Comparison of ENCODE assay signal across 1 cellular context in the genomic region with DNA sequence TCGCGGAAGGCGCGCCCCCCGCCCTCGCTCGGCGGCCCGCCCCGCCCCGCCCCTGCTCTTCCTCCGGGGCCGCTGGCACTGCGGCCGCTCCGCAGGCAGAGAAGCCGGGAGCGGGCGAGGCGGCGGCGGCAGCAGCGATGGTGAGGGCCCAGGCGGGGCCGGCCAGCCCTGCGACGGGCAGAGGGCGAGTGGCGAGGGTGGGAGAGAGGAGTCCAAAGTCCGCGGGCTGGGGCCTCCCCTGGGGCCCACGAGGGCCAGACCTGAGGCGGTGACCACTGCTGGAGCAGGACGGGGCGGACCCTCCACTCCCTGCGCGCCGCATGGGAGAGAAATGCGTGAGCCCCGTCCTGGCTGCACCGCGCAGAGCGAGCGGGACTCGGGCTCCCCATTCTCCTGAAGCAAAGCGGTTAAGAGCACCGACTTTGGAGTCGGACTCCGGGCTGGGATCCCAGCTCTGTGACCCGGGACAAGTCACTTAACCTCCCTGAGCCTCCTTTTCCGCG.
TF ChIP-seq lines count a peak whose summit lies in the region.

A gene with protein sequence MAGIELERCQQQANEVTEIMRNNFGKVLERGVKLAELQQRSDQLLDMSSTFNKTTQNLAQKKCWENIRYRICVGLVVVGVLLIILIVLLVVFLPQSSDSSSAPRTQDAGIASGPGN (plus strand): TSS at position 78 of the 503 bp plus-strand sequence. CDS start 60 bp downstream, at position 138.

TF ChIP-seq in HepG2, 621 proteins besides CTCF, POLR2A, EP300 and RAD21 (continued from another document and continues in another):
- TF ChIP-seq, protein P1, sequence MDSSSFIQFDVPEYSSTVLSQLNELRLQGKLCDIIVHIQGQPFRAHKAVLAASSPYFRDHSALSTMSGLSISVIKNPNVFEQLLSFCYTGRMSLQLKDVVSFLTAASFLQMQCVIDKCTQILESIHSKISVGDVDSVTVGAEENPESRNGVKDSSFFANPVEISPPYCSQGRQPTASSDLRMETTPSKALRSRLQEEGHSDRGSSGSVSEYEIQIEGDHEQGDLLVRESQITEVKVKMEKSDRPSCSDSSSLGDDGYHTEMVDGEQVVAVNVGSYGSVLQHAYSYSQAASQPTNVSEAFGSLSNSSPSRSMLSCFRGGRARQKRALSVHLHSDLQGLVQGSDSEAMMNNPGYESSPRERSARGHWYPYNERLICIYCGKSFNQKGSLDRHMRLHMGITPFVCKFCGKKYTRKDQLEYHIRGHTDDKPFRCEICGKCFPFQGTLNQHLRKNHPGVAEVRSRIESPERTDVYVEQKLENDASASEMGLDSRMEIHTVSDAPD (CRISPR knock-in tag; IDR thresholded peaks at IDR 0.05) = no peak
- TF ChIP-seq, protein P2, sequence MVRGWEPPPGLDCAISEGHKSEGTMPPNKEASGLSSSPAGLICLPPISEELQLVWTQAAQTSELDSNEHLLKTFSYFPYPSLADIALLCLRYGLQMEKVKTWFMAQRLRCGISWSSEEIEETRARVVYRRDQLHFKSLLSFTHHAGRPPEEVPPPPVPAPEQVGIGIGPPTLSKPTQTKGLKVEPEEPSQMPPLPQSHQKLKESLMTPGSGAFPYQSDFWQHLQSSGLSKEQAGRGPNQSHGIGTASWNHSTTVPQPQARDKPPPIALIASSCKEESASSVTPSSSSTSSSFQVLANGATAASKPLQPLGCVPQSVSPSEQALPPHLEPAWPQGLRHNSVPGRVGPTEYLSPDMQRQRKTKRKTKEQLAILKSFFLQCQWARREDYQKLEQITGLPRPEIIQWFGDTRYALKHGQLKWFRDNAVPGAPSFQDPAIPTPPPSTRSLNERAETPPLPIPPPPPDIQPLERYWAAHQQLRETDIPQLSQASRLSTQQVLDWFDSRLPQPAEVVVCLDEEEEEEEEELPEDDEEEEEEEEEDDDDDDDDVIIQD (CRISPR knock-in tag; IDR thresholded peaks at IDR 0.05; ENCODE audit: low read depth) = no peak
- TF ChIP-seq WIZ (CRISPR knock-in tag; IDR thresholded peaks at IDR 0.05) (no peak; the same call in 1 of the 2 replicates), ZNF841 (CRISPR knock-in tag; IDR thresholded peaks at IDR 0.05; ENCODE audit: borderline replicate concordance) (no peak), DNMT1 (CRISPR knock-in tag; IDR thresholded peaks at IDR 0.05) (peak; percentile 88; the same call in 1 of the 2 replicates), MTF1 (CRISPR knock-in tag; IDR thresholded peaks at IDR 0.05) (0 out of 2 replicates have a peak, but pooled peaks have one; percentile 77), FOXK1 (CRISPR knock-in tag; IDR thresholded peaks at IDR 0.05; ENCODE audit: borderline replicate concordance, low read depth) (peak; percentile 61), SSRP1 (CRISPR knock-in tag; IDR thresholded peaks at IDR 0.05) (no peak), RELA (CRISPR knock-in tag; IDR thresholded peaks at IDR 0.05) (no peak), ZSCAN22 (CRISPR knock-in tag; IDR thresholded peaks at IDR 0.05) (0 out of 2 replicates have a peak, but pooled peaks have one; percentile 38), ARHGAP35 (CRISPR knock-in tag; IDR thresholded peaks at IDR 0.05; ENCODE audit: borderline replicate concordance) (peak; percentile 59; the same call in 1 of the 2 replicates), JUNB (CRISPR knock-in tag; IDR thresholded peaks at IDR 0.05; ENCODE audit: borderline replicate concordance) (no peak), ARID2 (CRISPR knock-in tag; IDR thresholded peaks at IDR 0.05; ENCODE audit: borderline replicate concordance) (peak; percentile 86), SAP130 (CRISPR knock-in tag; IDR thresholded peaks at IDR 0.05; ENCODE audit: low read depth) (no peak; the same call in 1 of the 2 replicates), SALL2 (CRISPR knock-in tag; IDR thresholded peaks at IDR 0.05) (peak; percentile 88), RFXANK (CRISPR knock-in tag; IDR thresholded peaks at IDR 0.05) (no peak), ZNF614 (CRISPR knock-in tag; IDR thresholded peaks at IDR 0.05; ENCODE audit: borderline replicate concordance) (peak; percentile 40; the same call in 1 of the 2 replicates), GLI4 (CRISPR knock-in tag; IDR thresholded peaks at IDR 0.05; ENCODE audit: borderline replicate concordance) (no peak), ZNF20 (CRISPR knock-in tag; IDR thresholded peaks at IDR 0.05) (no peak; the same call in 1 of the 2 replicates), SKI (IDR thresholded peaks at IDR 0.05; ENCODE audit: partially characterized antibody) (peak; percentile 69), ZNF430 (CRISPR knock-in tag; IDR thresholded peaks at IDR 0.05) (no peak; the same call in 1 of the 2 replicates)
- TF ChIP-seq, protein P3, sequence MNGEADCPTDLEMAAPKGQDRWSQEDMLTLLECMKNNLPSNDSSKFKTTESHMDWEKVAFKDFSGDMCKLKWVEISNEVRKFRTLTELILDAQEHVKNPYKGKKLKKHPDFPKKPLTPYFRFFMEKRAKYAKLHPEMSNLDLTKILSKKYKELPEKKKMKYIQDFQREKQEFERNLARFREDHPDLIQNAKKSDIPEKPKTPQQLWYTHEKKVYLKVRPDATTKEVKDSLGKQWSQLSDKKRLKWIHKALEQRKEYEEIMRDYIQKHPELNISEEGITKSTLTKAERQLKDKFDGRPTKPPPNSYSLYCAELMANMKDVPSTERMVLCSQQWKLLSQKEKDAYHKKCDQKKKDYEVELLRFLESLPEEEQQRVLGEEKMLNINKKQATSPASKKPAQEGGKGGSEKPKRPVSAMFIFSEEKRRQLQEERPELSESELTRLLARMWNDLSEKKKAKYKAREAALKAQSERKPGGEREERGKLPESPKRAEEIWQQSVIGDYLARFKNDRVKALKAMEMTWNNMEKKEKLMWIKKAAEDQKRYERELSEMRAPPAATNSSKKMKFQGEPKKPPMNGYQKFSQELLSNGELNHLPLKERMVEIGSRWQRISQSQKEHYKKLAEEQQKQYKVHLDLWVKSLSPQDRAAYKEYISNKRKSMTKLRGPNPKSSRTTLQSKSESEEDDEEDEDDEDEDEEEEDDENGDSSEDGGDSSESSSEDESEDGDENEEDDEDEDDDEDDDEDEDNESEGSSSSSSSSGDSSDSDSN (CRISPR knock-in tag; IDR thresholded peaks at IDR 0.05) = peak; percentile 99
- TF ChIP-seq, protein P4, sequence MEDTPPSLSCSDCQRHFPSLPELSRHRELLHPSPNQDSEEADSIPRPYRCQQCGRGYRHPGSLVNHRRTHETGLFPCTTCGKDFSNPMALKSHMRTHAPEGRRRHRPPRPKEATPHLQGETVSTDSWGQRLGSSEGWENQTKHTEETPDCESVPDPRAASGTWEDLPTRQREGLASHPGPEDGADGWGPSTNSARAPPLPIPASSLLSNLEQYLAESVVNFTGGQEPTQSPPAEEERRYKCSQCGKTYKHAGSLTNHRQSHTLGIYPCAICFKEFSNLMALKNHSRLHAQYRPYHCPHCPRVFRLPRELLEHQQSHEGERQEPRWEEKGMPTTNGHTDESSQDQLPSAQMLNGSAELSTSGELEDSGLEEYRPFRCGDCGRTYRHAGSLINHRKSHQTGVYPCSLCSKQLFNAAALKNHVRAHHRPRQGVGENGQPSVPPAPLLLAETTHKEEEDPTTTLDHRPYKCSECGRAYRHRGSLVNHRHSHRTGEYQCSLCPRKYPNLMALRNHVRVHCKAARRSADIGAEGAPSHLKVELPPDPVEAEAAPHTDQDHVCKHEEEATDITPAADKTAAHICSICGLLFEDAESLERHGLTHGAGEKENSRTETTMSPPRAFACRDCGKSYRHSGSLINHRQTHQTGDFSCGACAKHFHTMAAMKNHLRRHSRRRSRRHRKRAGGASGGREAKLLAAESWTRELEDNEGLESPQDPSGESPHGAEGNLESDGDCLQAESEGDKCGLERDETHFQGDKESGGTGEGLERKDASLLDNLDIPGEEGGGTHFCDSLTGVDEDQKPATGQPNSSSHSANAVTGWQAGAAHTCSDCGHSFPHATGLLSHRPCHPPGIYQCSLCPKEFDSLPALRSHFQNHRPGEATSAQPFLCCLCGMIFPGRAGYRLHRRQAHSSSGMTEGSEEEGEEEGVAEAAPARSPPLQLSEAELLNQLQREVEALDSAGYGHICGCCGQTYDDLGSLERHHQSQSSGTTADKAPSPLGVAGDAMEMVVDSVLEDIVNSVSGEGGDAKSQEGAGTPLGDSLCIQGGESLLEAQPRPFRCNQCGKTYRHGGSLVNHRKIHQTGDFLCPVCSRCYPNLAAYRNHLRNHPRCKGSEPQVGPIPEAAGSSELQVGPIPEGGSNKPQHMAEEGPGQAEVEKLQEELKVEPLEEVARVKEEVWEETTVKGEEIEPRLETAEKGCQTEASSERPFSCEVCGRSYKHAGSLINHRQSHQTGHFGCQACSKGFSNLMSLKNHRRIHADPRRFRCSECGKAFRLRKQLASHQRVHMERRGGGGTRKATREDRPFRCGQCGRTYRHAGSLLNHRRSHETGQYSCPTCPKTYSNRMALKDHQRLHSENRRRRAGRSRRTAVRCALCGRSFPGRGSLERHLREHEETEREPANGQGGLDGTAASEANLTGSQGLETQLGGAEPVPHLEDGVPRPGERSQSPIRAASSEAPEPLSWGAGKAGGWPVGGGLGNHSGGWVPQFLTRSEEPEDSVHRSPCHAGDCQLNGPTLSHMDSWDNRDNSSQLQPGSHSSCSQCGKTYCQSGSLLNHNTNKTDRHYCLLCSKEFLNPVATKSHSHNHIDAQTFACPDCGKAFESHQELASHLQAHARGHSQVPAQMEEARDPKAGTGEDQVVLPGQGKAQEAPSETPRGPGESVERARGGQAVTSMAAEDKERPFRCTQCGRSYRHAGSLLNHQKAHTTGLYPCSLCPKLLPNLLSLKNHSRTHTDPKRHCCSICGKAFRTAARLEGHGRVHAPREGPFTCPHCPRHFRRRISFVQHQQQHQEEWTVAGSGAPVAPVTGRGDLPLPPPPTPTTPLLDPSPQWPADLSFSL (CRISPR knock-in tag; IDR thresholded peaks at IDR 0.05) = no peak
- TF ChIP-seq, protein P5, sequence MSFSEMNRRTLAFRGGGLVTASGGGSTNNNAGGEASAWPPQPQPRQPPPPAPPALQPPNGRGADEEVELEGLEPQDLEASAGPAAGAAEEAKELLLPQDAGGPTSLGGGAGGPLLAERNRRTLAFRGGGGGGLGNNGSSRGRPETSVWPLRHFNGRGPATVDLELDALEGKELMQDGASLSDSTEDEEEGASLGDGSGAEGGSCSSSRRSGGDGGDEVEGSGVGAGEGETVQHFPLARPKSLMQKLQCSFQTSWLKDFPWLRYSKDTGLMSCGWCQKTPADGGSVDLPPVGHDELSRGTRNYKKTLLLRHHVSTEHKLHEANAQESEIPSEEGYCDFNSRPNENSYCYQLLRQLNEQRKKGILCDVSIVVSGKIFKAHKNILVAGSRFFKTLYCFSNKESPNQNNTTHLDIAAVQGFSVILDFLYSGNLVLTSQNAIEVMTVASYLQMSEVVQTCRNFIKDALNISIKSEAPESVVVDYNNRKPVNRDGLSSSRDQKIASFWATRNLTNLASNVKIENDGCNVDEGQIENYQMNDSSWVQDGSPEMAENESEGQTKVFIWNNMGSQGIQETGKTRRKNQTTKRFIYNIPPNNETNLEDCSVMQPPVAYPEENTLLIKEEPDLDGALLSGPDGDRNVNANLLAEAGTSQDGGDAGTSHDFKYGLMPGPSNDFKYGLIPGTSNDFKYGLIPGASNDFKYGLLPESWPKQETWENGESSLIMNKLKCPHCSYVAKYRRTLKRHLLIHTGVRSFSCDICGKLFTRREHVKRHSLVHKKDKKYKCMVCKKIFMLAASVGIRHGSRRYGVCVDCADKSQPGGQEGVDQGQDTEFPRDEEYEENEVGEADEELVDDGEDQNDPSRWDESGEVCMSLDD (CRISPR knock-in tag; IDR thresholded peaks at IDR 0.05; ENCODE audit: borderline replicate concordance) = 0 out of 2 replicates have a peak, but pooled peaks have one; percentile 78
- TF ChIP-seq, protein P6, sequence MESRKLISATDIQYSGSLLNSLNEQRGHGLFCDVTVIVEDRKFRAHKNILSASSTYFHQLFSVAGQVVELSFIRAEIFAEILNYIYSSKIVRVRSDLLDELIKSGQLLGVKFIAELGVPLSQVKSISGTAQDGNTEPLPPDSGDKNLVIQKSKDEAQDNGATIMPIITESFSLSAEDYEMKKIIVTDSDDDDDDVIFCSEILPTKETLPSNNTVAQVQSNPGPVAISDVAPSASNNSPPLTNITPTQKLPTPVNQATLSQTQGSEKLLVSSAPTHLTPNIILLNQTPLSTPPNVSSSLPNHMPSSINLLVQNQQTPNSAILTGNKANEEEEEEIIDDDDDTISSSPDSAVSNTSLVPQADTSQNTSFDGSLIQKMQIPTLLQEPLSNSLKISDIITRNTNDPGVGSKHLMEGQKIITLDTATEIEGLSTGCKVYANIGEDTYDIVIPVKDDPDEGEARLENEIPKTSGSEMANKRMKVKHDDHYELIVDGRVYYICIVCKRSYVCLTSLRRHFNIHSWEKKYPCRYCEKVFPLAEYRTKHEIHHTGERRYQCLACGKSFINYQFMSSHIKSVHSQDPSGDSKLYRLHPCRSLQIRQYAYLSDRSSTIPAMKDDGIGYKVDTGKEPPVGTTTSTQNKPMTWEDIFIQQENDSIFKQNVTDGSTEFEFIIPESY (CRISPR knock-in tag; IDR thresholded peaks at IDR 0.05) = no peak
- TF ChIP-seq, protein P7, sequence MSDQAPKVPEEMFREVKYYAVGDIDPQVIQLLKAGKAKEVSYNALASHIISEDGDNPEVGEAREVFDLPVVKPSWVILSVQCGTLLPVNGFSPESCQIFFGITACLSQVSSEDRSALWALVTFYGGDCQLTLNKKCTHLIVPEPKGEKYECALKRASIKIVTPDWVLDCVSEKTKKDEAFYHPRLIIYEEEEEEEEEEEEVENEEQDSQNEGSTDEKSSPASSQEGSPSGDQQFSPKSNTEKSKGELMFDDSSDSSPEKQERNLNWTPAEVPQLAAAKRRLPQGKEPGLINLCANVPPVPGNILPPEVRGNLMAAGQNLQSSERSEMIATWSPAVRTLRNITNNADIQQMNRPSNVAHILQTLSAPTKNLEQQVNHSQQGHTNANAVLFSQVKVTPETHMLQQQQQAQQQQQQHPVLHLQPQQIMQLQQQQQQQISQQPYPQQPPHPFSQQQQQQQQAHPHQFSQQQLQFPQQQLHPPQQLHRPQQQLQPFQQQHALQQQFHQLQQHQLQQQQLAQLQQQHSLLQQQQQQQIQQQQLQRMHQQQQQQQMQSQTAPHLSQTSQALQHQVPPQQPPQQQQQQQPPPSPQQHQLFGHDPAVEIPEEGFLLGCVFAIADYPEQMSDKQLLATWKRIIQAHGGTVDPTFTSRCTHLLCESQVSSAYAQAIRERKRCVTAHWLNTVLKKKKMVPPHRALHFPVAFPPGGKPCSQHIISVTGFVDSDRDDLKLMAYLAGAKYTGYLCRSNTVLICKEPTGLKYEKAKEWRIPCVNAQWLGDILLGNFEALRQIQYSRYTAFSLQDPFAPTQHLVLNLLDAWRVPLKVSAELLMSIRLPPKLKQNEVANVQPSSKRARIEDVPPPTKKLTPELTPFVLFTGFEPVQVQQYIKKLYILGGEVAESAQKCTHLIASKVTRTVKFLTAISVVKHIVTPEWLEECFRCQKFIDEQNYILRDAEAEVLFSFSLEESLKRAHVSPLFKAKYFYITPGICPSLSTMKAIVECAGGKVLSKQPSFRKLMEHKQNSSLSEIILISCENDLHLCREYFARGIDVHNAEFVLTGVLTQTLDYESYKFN (CRISPR knock-in tag; conservative IDR thresholded peaks at IDR 0.05) = peak; percentile 92
- TF ChIP-seq, protein P8, sequence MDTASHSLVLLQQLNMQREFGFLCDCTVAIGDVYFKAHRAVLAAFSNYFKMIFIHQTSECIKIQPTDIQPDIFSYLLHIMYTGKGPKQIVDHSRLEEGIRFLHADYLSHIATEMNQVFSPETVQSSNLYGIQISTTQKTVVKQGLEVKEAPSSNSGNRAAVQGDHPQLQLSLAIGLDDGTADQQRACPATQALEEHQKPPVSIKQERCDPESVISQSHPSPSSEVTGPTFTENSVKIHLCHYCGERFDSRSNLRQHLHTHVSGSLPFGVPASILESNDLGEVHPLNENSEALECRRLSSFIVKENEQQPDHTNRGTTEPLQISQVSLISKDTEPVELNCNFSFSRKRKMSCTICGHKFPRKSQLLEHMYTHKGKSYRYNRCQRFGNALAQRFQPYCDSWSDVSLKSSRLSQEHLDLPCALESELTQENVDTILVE (CRISPR knock-in tag; IDR thresholded peaks at IDR 0.05) = no peak
- TF ChIP-seq, protein P9, sequence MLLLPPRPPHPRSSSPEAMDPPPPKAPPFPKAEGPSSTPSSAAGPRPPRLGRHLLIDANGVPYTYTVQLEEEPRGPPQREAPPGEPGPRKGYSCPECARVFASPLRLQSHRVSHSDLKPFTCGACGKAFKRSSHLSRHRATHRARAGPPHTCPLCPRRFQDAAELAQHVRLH (CRISPR knock-in tag; IDR thresholded peaks at IDR 0.05; ENCODE audit: borderline replicate concordance, low read depth) = 0 out of 2 replicates have a peak, but pooled peaks have one; percentile 52
